14 cellular contexts compared by ENCODE assay signal in genomic region chr9:126886194-126886830, GRCh38.
"Had no signal": no experiment of that assay in that cellular context is flagged by ENCODE, and none has a peak within 500 bp of the region (broad histone marks: within the 10 kb centered on the region; RNA-seq: fewer than 3 reads in every experiment).

No MANE protein-coding gene starts in this region.

- ATAC-seq: activated T-cell treated with anti-CD3 and anti-CD28 coated beads, Interleukin-2, amount 50 U/mL, for 4 hours; left colon; natural killer cell treated with Interleukin-12 subunit alpha and Interleukin-12 subunit beta and Interleukin-15 and Interleukin-18, amount 100 ng/mL, for 72 hours; SK-N-SH treated with all-trans-retinoic acid at 6 μM for 48 hours; stimulated activated naive CD8-positive, alpha-beta T cell treated with anti-CD3 and anti-CD28 coated beads, Interleukin-15, amount 100 ng/mL, for 72 hours had no signal

- H3K4me1 ChIP-seq: testis, vagina had no signal

- H3K27me3 ChIP-seq: testis, vagina had no signal

- DNase-seq: activated CD4-positive, alpha-beta T cell treated with anti-CD3 and anti-CD28 coated beads, Interleukin-2, amount 50 U/mL, for 1 hour; activated effector memory CD4-positive, alpha-beta T cell treated with anti-CD3 and anti-CD28 coated beads, Interleukin-2, amount 50 U/mL, for 16 hours; activated T-cell treated with anti-CD3 and anti-CD28 coated beads, Interleukin-2, amount 50 U/mL, for 4 hours; aorta; effector CD4-positive, alpha-beta T cell; immature natural killer cell; left colon; stimulated activated CD4-positive, alpha-beta T cell treated with anti-CD3 and anti-CD28 coated beads, Interleukin-4, amount 100 ng/mL, for 4 hours; stimulated activated naive CD8-positive, alpha-beta T cell treated with anti-CD3 and anti-CD28 coated beads, Interleukin-15, amount 100 ng/mL, for 72 hours; testis had no signal

- H3K4me3 ChIP-seq: testis, vagina had no signal

- H3K9me3 ChIP-seq: testis, vagina had no signal

- H3K27ac ChIP-seq: testis, vagina had no signal

- H3K4me3 Mint-ChIP-seq: activated T-cell treated with anti-CD3 and anti-CD28 coated beads, Interleukin-2, amount 50 U/mL, for 4 hours; immature natural killer cell; natural killer cell treated with Interleukin-12 subunit alpha and Interleukin-12 subunit beta and Interleukin-15 and Interleukin-18, amount 100 ng/mL, for 72 hours; stimulated activated naive CD8-positive, alpha-beta T cell treated with anti-CD3 and anti-CD28 coated beads, Interleukin-15, amount 100 ng/mL, for 72 hours; T-helper 1 cell treated with Interleukin-12 subunit alpha and Interleukin-12 subunit beta and Interleukin-4 antibody, amounts not matched to agents 30 μg/mL and 1 μg/mL, for 36 hours had no signal

- H3K27ac Mint-ChIP-seq: immature natural killer cell; natural killer cell treated with Interleukin-12 subunit alpha and Interleukin-12 subunit beta and Interleukin-15 and Interleukin-18, amount 100 ng/mL, for 72 hours; stimulated activated naive CD8-positive, alpha-beta T cell treated with anti-CD3 and anti-CD28 coated beads, Interleukin-15, amount 100 ng/mL, for 72 hours; T-helper 1 cell treated with Interleukin-12 subunit alpha and Interleukin-12 subunit beta and Interleukin-4 antibody, amounts not matched to agents 30 μg/mL and 1 μg/mL, for 36 hours had no signal

- H3K27me3 Mint-ChIP-seq: natural killer cell treated with Interleukin-12 subunit alpha and Interleukin-12 subunit beta and Interleukin-15 and Interleukin-18, amount 100 ng/mL, for 72 hours; stimulated activated naive CD8-positive, alpha-beta T cell treated with anti-CD3 and anti-CD28 coated beads, Interleukin-15, amount 100 ng/mL, for 72 hours had no signal

- H3K4me1 Mint-ChIP-seq: stimulated activated naive CD8-positive, alpha-beta T cell treated with anti-CD3 and anti-CD28 coated beads, Interleukin-15, amount 100 ng/mL, for 72 hours had no signal

- H3K9me3 Mint-ChIP-seq: activated T-cell treated with anti-CD3 and anti-CD28 coated beads, Interleukin-2, amount 50 U/mL, for 4 hours; immature natural killer cell; natural killer cell treated with Interleukin-12 subunit alpha and Interleukin-12 subunit beta and Interleukin-15 and Interleukin-18, amount 100 ng/mL, for 72 hours; stimulated activated naive CD8-positive, alpha-beta T cell treated with anti-CD3 and anti-CD28 coated beads, Interleukin-15, amount 100 ng/mL, for 72 hours; T-helper 1 cell treated with Interleukin-12 subunit alpha and Interleukin-12 subunit beta and Interleukin-4 antibody, amounts not matched to agents 30 μg/mL and 1 μg/mL, for 36 hours had no signal

- H3K36me3 Mint-ChIP-seq: natural killer cell treated with Interleukin-12 subunit alpha and Interleukin-12 subunit beta and Interleukin-15 and Interleukin-18, amount 100 ng/mL, for 72 hours had no signal
